29 cellular contexts compared by ENCODE assay signal in the genomic region with DNA sequence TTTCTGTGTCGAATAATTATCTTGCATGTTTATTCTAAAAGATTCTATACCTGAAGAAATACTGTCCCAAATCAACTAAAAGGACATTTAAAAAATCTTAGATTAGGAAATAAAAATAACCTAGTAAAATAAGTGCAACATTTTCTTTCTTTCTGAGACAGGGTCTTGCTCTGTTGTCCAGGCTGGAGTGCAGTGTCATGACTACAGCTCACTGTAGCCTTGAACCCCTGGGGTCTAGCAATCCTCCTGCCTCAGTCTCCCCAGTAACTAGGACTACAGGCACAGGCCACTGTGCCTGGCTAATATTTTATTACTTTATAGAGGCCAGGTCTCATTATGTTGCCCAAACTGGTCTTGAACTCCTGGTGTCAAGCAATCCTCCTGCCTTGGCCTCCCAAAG.
"Had no signal": no experiment of that assay in that cellular context is flagged by ENCODE, and none has a peak within 500 bp of the region (broad histone marks: within the 10 kb centered on the region; RNA-seq: fewer than 3 reads in every experiment).

No MANE protein-coding gene starts in this region.

- H3K4me1 Mint-ChIP-seq: natural killer cell; neural crest cell; stimulated activated naive CD8-positive, alpha-beta T cell treated with anti-CD3 and anti-CD28 coated beads, Interleukin-15, amount 100 ng/mL, for 72 hours had no signal

- H3K4me3 ChIP-seq: esophagus muscularis mucosa, gastroesophageal sphincter, pancreas, smooth muscle cell, suprapubic skin, transverse colon, upper lobe of right lung, uterus had no signal

- H3K27me3 Mint-ChIP-seq: effector memory CD8-positive, alpha-beta T cell; stimulated activated naive CD8-positive, alpha-beta T cell treated with anti-CD3 and anti-CD28 coated beads, Interleukin-15, amount 100 ng/mL, for 72 hours had no signal

- H3K27ac ChIP-seq: esophagus muscularis mucosa, foreskin keratinocyte, gastroesophageal sphincter, neutrophil, pancreas, suprapubic skin, transverse colon, upper lobe of right lung, uterus had no signal

- H3K4me1 ChIP-seq: esophagus muscularis mucosa, foreskin keratinocyte, pancreas, suprapubic skin, upper lobe of right lung, uterus had no signal

- H3K36me3 ChIP-seq: uterus had no signal

- H3K27me3 ChIP-seq: esophagus muscularis mucosa, foreskin keratinocyte, gastroesophageal sphincter, neutrophil, pancreas, suprapubic skin, transverse colon, upper lobe of right lung, uterus had no signal

- H3K9me3 ChIP-seq: gastroesophageal sphincter, neutrophil, pancreas, suprapubic skin, transverse colon, upper lobe of right lung, uterus had no signal

- ATAC-seq: effector memory CD8-positive, alpha-beta T cell; foreskin keratinocyte; gastroesophageal sphincter; natural killer cell; pancreas; sciatic nerve; stimulated activated naive CD8-positive, alpha-beta T cell treated with anti-CD3 and anti-CD28 coated beads, Interleukin-15, amount 100 ng/mL, for 72 hours; upper lobe of right lung had no signal

- DNase-seq: cerebellar nuclear complex; cortex of kidney; effector memory CD8-positive, alpha-beta T cell; foreskin keratinocyte; hypothalamus; immature natural killer cell; islet precursor cell; kidney glomerular epithelial cell; mammary epithelial cell; mesendoderm; natural killer cell; pancreas; retina; stimulated activated CD4-positive, alpha-beta T cell treated with anti-CD3 and anti-CD28 coated beads, Interleukin-12 subunit alpha, Interleukin-12 subunit beta, amount 100 ng/mL, for 4 hours; stimulated activated CD4-positive, alpha-beta T cell treated with anti-CD3 and anti-CD28 coated beads, Interleukin-1b, Interleukin-23, amount 100 ng/mL, for 48 hours; stimulated activated CD4-positive, alpha-beta T cell treated with anti-CD3 and anti-CD28 coated beads, Interleukin-4, amount 100 ng/mL, for 1 hour; stimulated activated CD8-positive, alpha-beta memory T cell treated with anti-CD3 and anti-CD28 coated beads, Interleukin-4, amount 100 ng/mL, for 48 hours; stimulated activated naive CD4-positive, alpha-beta T cell; stimulated activated naive CD8-positive, alpha-beta T cell treated with anti-CD3 and anti-CD28 coated beads, Interleukin-15, amount 100 ng/mL, for 72 hours; transverse colon; upper lobe of right lung; uterus had no signal

- H3K27ac Mint-ChIP-seq: effector memory CD8-positive, alpha-beta T cell; natural killer cell had no signal

- H3K9me3 Mint-ChIP-seq: effector memory CD8-positive, alpha-beta T cell; natural killer cell; stimulated activated naive CD8-positive, alpha-beta T cell treated with anti-CD3 and anti-CD28 coated beads, Interleukin-15, amount 100 ng/mL, for 72 hours had no signal

- H3K4me3 Mint-ChIP-seq: effector memory CD8-positive, alpha-beta T cell; immature natural killer cell; natural killer cell; neural crest cell; stimulated activated naive CD8-positive, alpha-beta T cell treated with anti-CD3 and anti-CD28 coated beads, Interleukin-15, amount 100 ng/mL, for 72 hours had no signal
